10 cellular contexts compared by ENCODE assay signal in the genomic region with DNA sequence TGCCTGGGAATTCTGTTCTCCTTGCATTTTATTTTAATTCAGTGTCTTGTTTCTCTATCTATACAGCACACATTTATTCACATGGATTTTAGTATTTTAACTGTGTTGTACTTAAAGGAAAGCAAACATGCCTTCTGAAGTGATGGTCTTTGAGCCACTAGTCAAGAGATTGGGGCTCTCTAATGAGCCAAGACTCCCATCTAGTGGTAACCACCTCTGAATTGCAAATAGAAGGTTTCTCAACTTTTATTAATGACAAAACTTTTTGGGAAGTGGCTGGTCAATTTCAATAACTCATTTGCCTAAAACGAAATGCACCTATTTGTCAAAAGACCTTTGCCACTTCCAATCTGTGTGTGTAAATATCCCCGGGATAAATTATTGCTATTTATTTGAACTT.
A peak's percentile ranks its signal among the peaks of the same experiment; 100 is the strongest.
DNase-seq lines count a peak whose midpoint lies in the region; ATAC-seq, FAIRE-seq and TF ChIP-seq lines count a peak whose summit lies in the region.
"Had no signal": no experiment of that assay in that cellular context is flagged by ENCODE, and none has a peak within 500 bp of the region (broad histone marks: within the 10 kb centered on the region; RNA-seq: fewer than 3 reads in every experiment).

No MANE protein-coding gene starts in this region.

- H3K36me3 ChIP-seq in H1 (ENCODE audit: control insufficient read depth in 2 of 4, insufficient read depth in 4 of 4, low read length in 3 of 4): no peaks in the 10 kb centered on the region
- no peaks in the 10 kb centered on the region for H3K36me3 ChIP-seq in lower lobe of right lung
- H3K36me3 ChIP-seq: pancreas had no signal

- ATAC-seq in lower lobe of right lung (no peak), HG02852 (IDR thresholded peaks at IDR 0.05; ENCODE audit: unreplicated experiment) (no peak), GM21723 (IDR thresholded peaks at IDR 0.05; ENCODE audit: unreplicated experiment) (no peak)
- ATAC-seq: pancreas had no signal

- H4K91ac ChIP-seq in H1 (replicated peaks; ENCODE audit: insufficient read length, low read length): no peak overlapping the region

- TF ChIP-seq CTCF in H1 (IDR thresholded peaks at IDR 0.05; ENCODE audit: control extremely low read depth in 1 of 3, insufficient read depth in 1 of 3, low read depth in 1 of 3, low read length in 3 of 3) (peak in 2 of 3 experiments; percentile 41 to 42; a peak in 2 of 4 replicates), lower lobe of right lung (IDR thresholded peaks at IDR 0.05) (peak; percentile 22)

- H4K20me1 ChIP-seq in H1 (replicated peaks in 1 of 2; ENCODE audit: control insufficient read depth in 1 of 2, insufficient read depth in 2 of 2, low read length in 2 of 2): no peaks in the 10 kb centered on the region

- CTCF ChIA-PET in H1 (lab: Charles Lee; ENCODE audit: partially characterized antibody): interaction anchor here (1.0 to 1.1 kb wide), 2 partner anchors 12 to 48 kb away, joined by 5 to 6 read pairs; no protein-coding TSS in a partner anchor

- H3K9ac ChIP-seq in H1 (replicated peaks in 1 of 4; ENCODE audit: extremely low read depth in 1 of 4, low read depth in 3 of 4, low read length in 3 of 4): no peak overlapping the region

- no peaks in the 10 kb centered on the region for H3K23me2 ChIP-seq in H1 (ENCODE audit: low read depth, low read length)

- no peak overlapping the region for H3K56ac ChIP-seq in H1 (replicated peaks; ENCODE audit: insufficient read length, low read depth, low read length)

- H3K27me3 ChIP-seq in H1 (replicated peaks in 1 of 4; ENCODE audit: control insufficient read depth in 3 of 4, extremely low read depth in 1 of 4, insufficient read depth in 3 of 4, low read length in 3 of 4): no peaks in the 10 kb centered on the region
- H3K27me3 ChIP-seq in lower lobe of right lung (ENCODE audit: low read depth): no peaks in the 10 kb centered on the region
- H3K27me3 ChIP-seq: pancreas had no signal

- no peak overlapping the region for H3K4ac ChIP-seq in H1 (replicated peaks; ENCODE audit: insufficient read length, low read depth, low read length)

- H3K27ac ChIP-seq in H1 (ENCODE audit: low read depth, low read length) (no peak overlapping the region), lower lobe of right lung (no peak overlapping the region)
- H3K27ac ChIP-seq: pancreas had no signal

- H3K9me3 ChIP-seq in H1 (ENCODE audit: insufficient read depth in 2 of 2, low read depth in 1 of 2, low read length in 1 of 2) (no peaks in the 10 kb centered on the region), lower lobe of right lung (no peaks in the 10 kb centered on the region)
- H3K9me3 ChIP-seq: pancreas had no signal

- no peak overlapping the region for H3K14ac ChIP-seq in H1 (ENCODE audit: insufficient read length)

- no peak for FAIRE-seq in H1 (lab: Jason Lieb, UNC)
- FAIRE-seq: pancreas had no signal

- no peak overlapping the region for H4K5ac ChIP-seq in H1 (ENCODE audit: insufficient read length, low read depth, low read length)

- intact Hi-C loops in lower lobe of right lung (cut with DNase I): no loop called here

- H2BK5ac ChIP-seq in H1 (ENCODE audit: low read depth, low read length): no peak overlapping the region

- DNase-seq in Ammon's horn (ENCODE audit: low spot score): peak; percentile 7
- peak; percentile 9 for DNase-seq in NAMALWA (ENCODE audit: low spot score)
- DNase-seq in H1 (ENCODE audit: low read depth in 1 of 2, low spot score in 2 of 2): no peak
- DNase-seq in lower lobe of right lung: no peak
- DNase-seq in stimulated activated CD4-positive, alpha-beta T cell treated with anti-CD3 and anti-CD28 coated beads, Interleukin-12 subunit alpha, Interleukin-12 subunit beta, amount 100 ng/mL, for 4 hours: no peak
- no peak for DNase-seq in NCI-H446 (lab: John Stamatoyannopoulos, UW)
- DNase-seq: NCI-H1417 treated with DMSO at 0.1 percent for 48 hours, pancreas had no signal

- no peak overlapping the region for H2BK20ac ChIP-seq in H1 (ENCODE audit: low read length)

- no peak overlapping the region for H2AK5ac ChIP-seq in H1 (ENCODE audit: low read depth, low read length)

- H3K4me1 ChIP-seq in H1 (replicated peaks in 1 of 4; ENCODE audit: control insufficient read depth in 3 of 4, insufficient read depth in 4 of 4, low read length in 3 of 4): no peaks in the 10 kb centered on the region
- peaks cover 4% of the 10 kb centered on the region for H3K4me1 ChIP-seq in lower lobe of right lung
- H3K4me1 ChIP-seq: pancreas had no signal

- H3K18ac ChIP-seq in H1 (ENCODE audit: extremely low read depth, low read length): no peak overlapping the region

- H3K23ac ChIP-seq in H1 (ENCODE audit: insufficient read length): no peak overlapping the region

- no peak overlapping the region for H2BK15ac ChIP-seq in H1 (ENCODE audit: low read length)

- no peaks in the 10 kb centered on the region for H3K79me2 ChIP-seq in H1 (ENCODE audit: control insufficient read depth in 1 of 2, insufficient read depth in 2 of 2, low read length in 2 of 2)

- no peak overlapping the region for H2BK12ac ChIP-seq in H1 (ENCODE audit: low read depth, low read length)

- WGBS in H1 (ENCODE audit: extremely low coverage in 1 of 2, insufficient coverage in 1 of 2, insufficient read length in 1 of 2, insufficient replicate concordance in 2 of 2, low coverage in 1 of 2, low lambda C conversion rate in 2 of 2, missing lambda C conversion rate in 1 of 2), 2 experiments: 60% methylated on average over 2 of the region's 2 CpGs; no CpG with 5 or more reads in 1 of the 2 experiments

- no peak overlapping the region for H3K4me3 ChIP-seq in H1 (ENCODE audit: extremely low read depth in 1 of 4, insufficient read depth in 2 of 4, low read depth in 3 of 4, low read length in 4 of 4)
- no peak overlapping the region for H3K4me3 ChIP-seq in lower lobe of right lung
- H3K4me3 ChIP-seq: pancreas had no signal

- no peaks in the 10 kb centered on the region for H3K79me1 ChIP-seq in H1 (ENCODE audit: low read depth, low read length)

- TF ChIP-seq RAD21 in H1 (IDR thresholded peaks at IDR 0.05 in 1 of 2, conservative IDR thresholded peaks at IDR 0.05 in 1 of 2; ENCODE audit: low read depth in 2 of 2, low read length in 2 of 2): peak; percentile 64 to 68

- H4K8ac ChIP-seq in H1 (ENCODE audit: extremely low read depth, insufficient read depth, low read length): no peak overlapping the region

- H2AFZ ChIP-seq in H1 (ENCODE audit: low read length): no peak overlapping the region

- no peak for TF ChIP-seq EP300 in H1 (IDR thresholded peaks at IDR 0.05; ENCODE audit: borderline replicate concordance in 1 of 2, low read depth in 2 of 2, low read length in 2 of 2)

- TF ChIP-seq POLR2A in H1 (IDR thresholded peaks at IDR 0.05; ENCODE audit: control extremely low read depth in 1 of 2, low read depth in 2 of 2, low read length in 2 of 2): no peak

- POLR2A ChIA-PET in H1 (lab: Charles Lee; ENCODE audit: partially characterized antibody): no interaction called here

- no peak overlapping the region for H3K4me2 ChIP-seq in H1 (ENCODE audit: insufficient read depth in 1 of 2, low read depth in 2 of 2, low read length in 2 of 2)

- no peak overlapping the region for H2BK120ac ChIP-seq in H1 (replicated peaks; ENCODE audit: low read depth, low read length)

TF ChIP-seq in H1, 55 proteins besides CTCF, POLR2A, EP300 and RAD21:
- TF ChIP-seq CREB1 (IDR thresholded peaks at IDR 0.05): no peak
- TF ChIP-seq, protein P1, sequence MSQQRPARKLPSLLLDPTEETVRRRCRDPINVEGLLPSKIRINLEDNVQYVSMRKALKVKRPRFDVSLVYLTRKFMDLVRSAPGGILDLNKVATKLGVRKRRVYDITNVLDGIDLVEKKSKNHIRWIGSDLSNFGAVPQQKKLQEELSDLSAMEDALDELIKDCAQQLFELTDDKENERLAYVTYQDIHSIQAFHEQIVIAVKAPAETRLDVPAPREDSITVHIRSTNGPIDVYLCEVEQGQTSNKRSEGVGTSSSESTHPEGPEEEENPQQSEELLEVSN (IDR thresholded peaks at IDR 0.05): no peak
- TF ChIP-seq CHD2 (IDR thresholded peaks at IDR 0.05; ENCODE audit: low read length): no peak
- no peak for TF ChIP-seq SP2 (IDR thresholded peaks at IDR 0.05; ENCODE audit: low read length)
- no peak for TF ChIP-seq CEBPB (IDR thresholded peaks at IDR 0.05; ENCODE audit: low read depth, low read length)
- TF ChIP-seq TCF12 (IDR thresholded peaks at IDR 0.05; ENCODE audit: low read depth, low read length): no peak
- no peak for TF ChIP-seq GTF2F1 (IDR thresholded peaks at IDR 0.05; ENCODE audit: borderline replicate concordance, low read depth, low read length)
- no peak for TF ChIP-seq ZNF274 (IDR thresholded peaks at IDR 0.05; ENCODE audit: borderline replicate concordance, extremely low read depth, low read length)
- no peak for TF ChIP-seq BCL11A (IDR thresholded peaks at IDR 0.05; ENCODE audit: low read depth in 2 of 2, low read length in 2 of 2)
- no peak for TF ChIP-seq TAF7 (optimal IDR thresholded peaks at IDR 0.05; ENCODE audit: borderline replicate concordance, low read depth, low read length)
- no peak for TF ChIP-seq NANOG (IDR thresholded peaks at IDR 0.05; ENCODE audit: insufficient read depth, low read depth, low read length, poor library complexity, severe bottlenecking)
- TF ChIP-seq FOSL1 (IDR thresholded peaks at IDR 0.05; ENCODE audit: insufficient read depth, low read depth, low read length): no peak
- no peak for TF ChIP-seq RNF2 (IDR thresholded peaks at IDR 0.05; ENCODE audit: borderline replicate concordance, low read depth, low read length, missing control alignments, poor library complexity, severe bottlenecking)
- no peak for TF ChIP-seq TAF1 (IDR thresholded peaks at IDR 0.05; ENCODE audit: low read depth, low read length)
TF ChIP-seq in H1: peak in this region for 0.

Comparison
In these comparisons a context has a peak if more than half of its experiments do, and no peak if none do; other contexts are left out.
1. DNase-seq: peak in Ammon's horn (single experiment) and NAMALWA (single experiment); none in H1 (0 of 2), lower lobe of right lung (single experiment), stimulated activated CD4-positive, alpha-beta T cell treated with anti-CD3 and anti-CD28 coated beads, Interleukin-12 subunit alpha, Interleukin-12 subunit beta, amount 100 ng/mL, for 4 hours (single experiment) and NCI-H446 (0 of 2).